In the genomic region with DNA sequence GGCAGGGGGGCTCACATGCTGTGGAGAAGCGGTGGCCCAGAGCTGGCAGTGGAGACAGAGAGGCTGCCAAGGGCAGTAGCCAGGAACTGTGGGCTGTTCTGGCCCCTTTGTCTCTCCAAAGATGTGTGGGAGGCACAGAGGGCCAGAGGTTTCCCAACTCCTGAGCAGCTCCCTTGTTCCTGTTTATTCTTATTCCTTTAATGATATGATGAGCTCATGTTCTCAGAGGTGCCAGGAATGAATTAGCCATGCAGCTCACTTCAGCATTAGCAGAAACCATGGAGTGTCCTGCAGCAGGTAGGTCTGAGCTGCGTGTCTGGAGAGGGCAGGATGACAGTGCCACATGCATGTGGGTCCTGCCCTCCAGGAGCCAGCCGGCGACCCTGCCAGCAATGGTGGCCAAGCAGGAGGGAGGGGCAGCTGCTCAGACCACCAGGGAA, we compare ENCODE assay signal across 19 cellular contexts.
DNase-seq lines count a peak whose midpoint lies in the region; ATAC-seq and TF ChIP-seq lines count a peak whose summit lies in the region.
"Had no signal": no experiment of that assay in that cellular context is flagged by ENCODE, and none has a peak within 500 bp of the region (broad histone marks: within the 10 kb centered on the region; RNA-seq: fewer than 3 reads in every experiment).

No MANE protein-coding gene starts in this region.

- no peaks in the 10 kb centered on the region for H3K9me3 ChIP-seq in PC-3 (ENCODE audit: low read length)
- H3K9me3 ChIP-seq: BLaER1 treated with 17β-estradiol and CSF1 and Interleukin-3, amounts not matched to agents 10 nM and 100 nM; prostate gland had no signal

- CTCF ChIA-PET in PC-3 (lab: Charles Lee): no interaction called here

- H3K9ac ChIP-seq in PC-3 (ENCODE audit: low read length): no peak overlapping the region
- H3K9ac ChIP-seq: BLaER1 treated with 17β-estradiol and CSF1 and Interleukin-3, amounts not matched to agents 10 nM and 100 nM had no signal

- no peaks in the 10 kb centered on the region for H4K20me1 ChIP-seq in PC-3 (ENCODE audit: low read length)
- H4K20me1 ChIP-seq: BLaER1 treated with 17β-estradiol and CSF1 and Interleukin-3, amounts not matched to agents 10 nM and 100 nM had no signal

- POLR2A ChIA-PET in PC-3 (lab: Charles Lee; ENCODE audit: unreplicated experiment): no interaction called here

- peaks cover 7% of the 10 kb centered on the region for H3K4me1 ChIP-seq in PC-3 (ENCODE audit: insufficient read depth, low read length)
- H3K4me1 ChIP-seq: prostate gland had no signal

- H3F3A ChIP-seq in PC-3 (ENCODE audit: low read length, unreplicated experiment): no peaks in the 10 kb centered on the region

- TF ChIP-seq CTCF in PC-3 (conservative IDR thresholded peaks at IDR 0.05; ENCODE audit: low read depth, low read length) (no peak), fibroblast of pulmonary artery (IDR thresholded peaks at IDR 0.05; ENCODE audit: low read length, missing control alignments) (no peak)

- H3K27ac ChIP-seq in PC-3 (ENCODE audit: low read length): no peak overlapping the region
- H3K27ac ChIP-seq: BLaER1 treated with 17β-estradiol and CSF1 and Interleukin-3, amounts not matched to agents 10 nM and 100 nM; cardiac muscle cell; prostate gland had no signal

- H3K4me2 ChIP-seq in PC-3 (ENCODE audit: low read length): no peak overlapping the region

- H2AFZ ChIP-seq in PC-3 (ENCODE audit: low read length): no peak overlapping the region

- ATAC-seq in PC-3 (peak; percentile 37; the same call in 1 of the 2 replicates), GM19328 (IDR thresholded peaks at IDR 0.05; ENCODE audit: unreplicated experiment) (no peak), HG03196 (IDR thresholded peaks at IDR 0.05; ENCODE audit: unreplicated experiment) (no peak), HG02840 (IDR thresholded peaks at IDR 0.05; ENCODE audit: low FRiP score, unreplicated experiment) (no peak)
- ATAC-seq: HCT116 had no signal

- H3K4me3 ChIP-seq in PC-3 (ENCODE audit: low read length) (no peak overlapping the region), fibroblast of pulmonary artery (replicated peaks; ENCODE audit: low read depth, low read length) (no peak overlapping the region)
- H3K4me3 ChIP-seq: BLaER1 treated with 17β-estradiol and CSF1 and Interleukin-3, amounts not matched to agents 10 nM and 100 nM; cardiac muscle cell; prostate gland had no signal

- peak; percentile 20 for DNase-seq in EH (ENCODE audit: low read depth)
- DNase-seq in PC-3: no peak
- peak; percentile 57 for DNase-seq in fibroblast of pulmonary artery (ENCODE audit: low read depth)
- DNase-seq in renal cortical epithelial cell (ENCODE audit: low read depth): peak; percentile 76
- no peak for DNase-seq in OCI-M2 (lab: John Stamatoyannopoulos, UW; ENCODE audit: unreplicated experiment)
- DNase-seq: activated CD4-positive, alpha-beta memory T cell treated with anti-CD3 and anti-CD28 coated beads, Interleukin-2, amount 10 ng/mL, durations not matched to agents 7 days and 5 days; activated gamma-delta T cell; erythroblast; NCI-H1092 treated with DMSO at 0.1 percent for 48 hours; NCI-H524 treated with DMSO at 0.1 percent for 48 hours; stimulated activated naive CD4-positive, alpha-beta T cell; T1000 had no signal

- no peaks in the 10 kb centered on the region for H3K36me3 ChIP-seq in PC-3 (ENCODE audit: low read depth, low read length)
- H3K36me3 ChIP-seq: BLaER1 treated with 17β-estradiol and CSF1 and Interleukin-3, amounts not matched to agents 10 nM and 100 nM; cardiac muscle cell; prostate gland had no signal

- H3K79me2 ChIP-seq in PC-3 (ENCODE audit: low read length): no peaks in the 10 kb centered on the region

- H3K27me3 ChIP-seq in PC-3 (ENCODE audit: low read length): no peaks in the 10 kb centered on the region
- H3K27me3 ChIP-seq: BLaER1 treated with 17β-estradiol and CSF1 and Interleukin-3, amounts not matched to agents 10 nM and 100 nM had no signal

- intact Hi-C loops in PC-3 (cut with micrococcal nuclease): no loop called here

- H3K9me2 ChIP-seq in PC-3 (replicated peaks; ENCODE audit: low read length): no peaks in the 10 kb centered on the region

- BruUV-seq in PC-3 (replicated peaks; lab: Mats Ljungman, UMichigan): no TSS peak

Comparison
In these comparisons a context has a peak if more than half of its experiments do, and no peak if none do; other contexts are left out.
1. DNase-seq: peak in EH (single experiment), fibroblast of pulmonary artery (single experiment) and renal cortical epithelial cell (single experiment); none in PC-3 (single experiment) and OCI-M2 (single experiment).